Comparison of ENCODE assay signal across 8 cellular contexts in the genomic region with DNA sequence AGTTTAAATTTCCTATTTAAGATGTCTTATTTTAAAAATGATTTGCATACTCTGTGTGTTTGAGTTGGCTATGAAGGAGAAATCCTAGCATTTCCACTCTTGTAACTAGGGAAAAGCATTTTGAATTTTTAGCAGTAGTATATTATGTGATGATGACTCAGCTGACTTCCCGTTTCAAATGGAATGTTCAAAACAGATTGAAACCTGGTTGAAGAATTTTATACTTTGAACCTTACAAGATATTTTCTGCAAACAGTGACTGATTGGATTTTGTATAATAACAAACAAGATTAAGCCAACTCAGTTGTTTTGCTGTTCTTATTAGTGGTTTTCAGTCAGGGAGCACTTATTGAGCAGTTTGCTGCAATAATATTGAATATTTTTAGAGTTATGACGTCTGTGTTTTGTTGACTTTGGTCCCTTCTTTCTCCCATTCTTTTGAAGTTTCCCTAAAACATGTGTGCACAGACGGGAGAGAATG. TPM values are rescaled to one million over a fixed set of nuclear protein-coding genes. Genes with fewer than 3 reads are reported as not detected.
A peak's percentile ranks its signal among the peaks of the same experiment; 100 is the strongest.
DNase-seq lines count a peak whose midpoint lies in the region; TF ChIP-seq lines count a peak whose summit lies in the region.

No MANE protein-coding gene starts in this region.

- no peaks in the 10 kb centered on the region for H3K27me3 Mint-ChIP-seq in progenitor cell of endocrine pancreas

- H3K4me3 Mint-ChIP-seq in progenitor cell of endocrine pancreas (ENCODE audit: low read depth), result no peak overlapping the region

- H3K27ac ChIP-seq in BLaER1 treated with 17β-estradiol and CSF1 and Interleukin-3, amounts not matched to agents 10 nM and 100 nM, result peak overlapping the region in 3 of 11 experiments; percentile 25 to 30 (median 28); a peak in 3 of 22 replicates

- peak overlapping the region; percentile 50 for H3K27ac Mint-ChIP-seq in progenitor cell of endocrine pancreas

- H3K9me3 Mint-ChIP-seq in progenitor cell of endocrine pancreas (ENCODE audit: low read depth), result no peaks in the 10 kb centered on the region

- no peaks in the 10 kb centered on the region for H3K27me3 ChIP-seq in BLaER1 treated with 17β-estradiol and CSF1 and Interleukin-3, amounts not matched to agents 10 nM and 100 nM

- H3K36me3 Mint-ChIP-seq in progenitor cell of endocrine pancreas (ENCODE audit: insufficient read depth), result peaks cover 10% of the 10 kb centered on the region

- H3K4me1 ChIP-seq in BLaER1 treated with 17β-estradiol and CSF1 and Interleukin-3, amounts not matched to agents 10 nM and 100 nM, result peaks cover 14 to 89% (median 44%) of the 10 kb centered on the region in 10 experiments

- H3K9me3 ChIP-seq in BLaER1 treated with 17β-estradiol and CSF1 and Interleukin-3, amounts not matched to agents 10 nM and 100 nM (replicated peaks in 1 of 11), result no peaks in the 10 kb centered on the region

- H3K4me1 Mint-ChIP-seq in progenitor cell of endocrine pancreas (ENCODE audit: low read depth), result peaks cover 24% of the 10 kb centered on the region

- in situ Hi-C loops in G401 (cut with HindIII; ENCODE audit: low sequenced_read_pairs), result no loop called here

- peak overlapping the region in 6 of 11 experiments; percentile 1 to 78 (median 48); a peak in 11 of 22 replicates for H3K4me2 ChIP-seq in BLaER1 treated with 17β-estradiol and CSF1 and Interleukin-3, amounts not matched to agents 10 nM and 100 nM

- TF ChIP-seq CTCF in progenitor cell of endocrine pancreas (IDR thresholded peaks at IDR 0.05; ENCODE audit: unreplicated experiment), result no peak

- DNase-seq in RPMI7951 (ENCODE audit: low read depth) (peak; percentile 21), fibroblast of gingiva (ENCODE audit: low read depth) (peak; percentile 67), progenitor cell of endocrine pancreas (ENCODE audit: low spot score, unreplicated experiment) (no peak), NCI-H1436 treated with DMSO at 0.1 percent for 48 hours (lab: John Stamatoyannopoulos, UW) (no peak), DMS 273 (lab: John Stamatoyannopoulos, UW; ENCODE audit: unreplicated experiment) (no peak), G401 (ENCODE audit: low spot score) (no peak), KG1 (lab: John Stamatoyannopoulos, UW) (no peak)

- peaks cover 21 to 86% (median 51%) of the 10 kb centered on the region in 11 experiments for H3K36me3 ChIP-seq in BLaER1 treated with 17β-estradiol and CSF1 and Interleukin-3, amounts not matched to agents 10 nM and 100 nM

- no peak overlapping the region for H3K4me3 ChIP-seq in BLaER1 treated with 17β-estradiol and CSF1 and Interleukin-3, amounts not matched to agents 10 nM and 100 nM

- peaks cover 84 to 100% (median 100%) of the 10 kb centered on the region in 11 experiments for H4K20me1 ChIP-seq in BLaER1 treated with 17β-estradiol and CSF1 and Interleukin-3, amounts not matched to agents 10 nM and 100 nM

- no peak overlapping the region for H3K9ac ChIP-seq in BLaER1 treated with 17β-estradiol and CSF1 and Interleukin-3, amounts not matched to agents 10 nM and 100 nM

RNA-seq across cellular contexts. Expression of gene TNRC6A, which starts 8.0 kb away (rescaled TPM):
- 10.2 and 11.9 TPM in 2 replicates for total RNA-seq in RPMI7951 (2014; rRNA removed; shearing (Covaris generic))
- total RNA-seq in progenitor cell of endocrine pancreas, result 92.5 and 94.4 TPM in 2 replicates
- 11.4 and 14.4 TPM in 2 replicates for total RNA-seq in G401 (2014; rRNA removed; shearing (Covaris generic))

Comparison
In these comparisons a context has a peak if more than half of its experiments do, and no peak if none do; other contexts are left out.
1. DNase-seq: peak in RPMI7951 (single experiment) and fibroblast of gingiva (single experiment); none in progenitor cell of endocrine pancreas (single experiment), NCI-H1436 treated with DMSO at 0.1 percent for 48 hours (single experiment), DMS 273 (single experiment), G401 (single experiment) and KG1 (single experiment).